1 cellular context compared by ENCODE assay signal in genomic region chr2:23826771-23827170, GRCh38.
TF ChIP-seq lines count a peak whose summit lies in the region.

No MANE protein-coding gene starts in this region.

TF ChIP-seq in GM12878, 131 proteins besides CTCF, POLR2A, EP300 and RAD21:
- TF ChIP-seq ZNF274 (IDR thresholded peaks at IDR 0.05; ENCODE audit: insufficient read depth, insufficient read length) (no peak), JUNB (IDR thresholded peaks at IDR 0.05) (no peak), NFXL1 (IDR thresholded peaks at IDR 0.05; ENCODE audit: borderline replicate concordance) (no peak), MEF2B (IDR thresholded peaks at IDR 0.05; ENCODE audit: partially characterized antibody, poor library complexity, severe bottlenecking) (no peak)
- TF ChIP-seq, protein P1, sequence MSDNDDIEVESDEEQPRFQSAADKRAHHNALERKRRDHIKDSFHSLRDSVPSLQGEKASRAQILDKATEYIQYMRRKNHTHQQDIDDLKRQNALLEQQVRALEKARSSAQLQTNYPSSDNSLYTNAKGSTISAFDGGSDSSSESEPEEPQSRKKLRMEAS (IDR thresholded peaks at IDR 0.05; ENCODE audit: low read depth, low read length): no peak
